ENCODE assay signal across 1 cellular context in the genomic region with DNA sequence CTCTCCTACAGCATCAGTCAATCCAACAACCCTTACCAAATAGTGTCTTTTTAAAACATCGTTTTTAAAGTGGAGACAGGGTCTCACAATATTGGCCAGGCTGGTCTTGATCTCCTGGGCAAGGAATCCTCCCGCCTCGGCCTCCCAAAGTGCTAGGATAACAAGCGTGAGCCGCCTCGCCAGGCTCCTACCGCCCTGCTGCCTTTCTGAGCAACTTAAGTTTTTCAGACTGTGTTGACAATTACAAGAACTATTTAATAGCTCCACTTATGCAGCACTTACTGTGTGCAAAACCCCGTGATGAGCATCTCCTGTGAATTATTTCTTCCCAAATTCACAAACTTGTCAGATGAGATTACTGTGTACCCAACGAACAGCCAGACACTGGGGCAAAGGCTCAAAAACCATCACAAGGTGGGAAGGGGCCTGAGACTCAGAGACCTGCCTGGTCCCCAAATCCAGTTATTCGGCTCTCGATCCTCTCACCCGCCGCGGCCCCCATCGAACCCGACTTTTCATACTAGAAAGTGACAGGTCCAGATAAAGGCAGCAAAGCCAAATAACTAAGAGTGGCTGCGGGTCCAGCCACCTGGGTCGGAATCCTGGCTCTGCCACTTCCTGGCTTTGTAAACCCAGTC.
A peak's percentile ranks its signal among the peaks of the same experiment; 100 is the strongest.
TF ChIP-seq lines count a peak whose summit lies in the region.

No MANE protein-coding gene starts in this region.

TF ChIP-seq in IMR-90, 13 proteins besides CTCF, POLR2A, EP300 and RAD21:
- TF ChIP-seq MAFK (IDR thresholded peaks at IDR 0.05; ENCODE audit: low read depth, low read length) (no peak), BHLHE40 (IDR thresholded peaks at IDR 0.05; ENCODE audit: low read depth, low read length) (no peak), RFX5 (IDR thresholded peaks at IDR 0.05; ENCODE audit: low read depth, low read length) (no peak), CEBPB (IDR thresholded peaks at IDR 0.05; ENCODE audit: low read depth, low read length) (no peak), RCOR1 (IDR thresholded peaks at IDR 0.05; ENCODE audit: insufficient replicate concordance, low read length) (no peak), NFE2L2 (IDR thresholded peaks at IDR 0.05; ENCODE audit: low read depth, low read length) (no peak), MAZ (IDR thresholded peaks at IDR 0.05; ENCODE audit: borderline replicate concordance, low read depth, low read length) (no peak), CHD1 (IDR thresholded peaks at IDR 0.05; ENCODE audit: low read depth, low read length) (0 out of 2 replicates have a peak, but pooled peaks have one; percentile 38), MXI1 (IDR thresholded peaks at IDR 0.05; ENCODE audit: borderline replicate concordance, low read depth, low read length) (0 out of 2 replicates have a peak, but pooled peaks have one; percentile 27), FOS (IDR thresholded peaks at IDR 0.05; ENCODE audit: low read depth, low read length) (no peak), SMC3 (IDR thresholded peaks at IDR 0.05; ENCODE audit: low read depth, low read length) (no peak)
- TF ChIP-seq, protein P1, sequence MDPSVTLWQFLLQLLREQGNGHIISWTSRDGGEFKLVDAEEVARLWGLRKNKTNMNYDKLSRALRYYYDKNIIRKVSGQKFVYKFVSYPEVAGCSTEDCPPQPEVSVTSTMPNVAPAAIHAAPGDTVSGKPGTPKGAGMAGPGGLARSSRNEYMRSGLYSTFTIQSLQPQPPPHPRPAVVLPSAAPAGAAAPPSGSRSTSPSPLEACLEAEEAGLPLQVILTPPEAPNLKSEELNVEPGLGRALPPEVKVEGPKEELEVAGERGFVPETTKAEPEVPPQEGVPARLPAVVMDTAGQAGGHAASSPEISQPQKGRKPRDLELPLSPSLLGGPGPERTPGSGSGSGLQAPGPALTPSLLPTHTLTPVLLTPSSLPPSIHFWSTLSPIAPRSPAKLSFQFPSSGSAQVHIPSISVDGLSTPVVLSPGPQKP (IDR thresholded peaks at IDR 0.05; ENCODE audit: borderline replicate concordance, low read depth, low read length) = no peak
- TF ChIP-seq, protein P2, sequence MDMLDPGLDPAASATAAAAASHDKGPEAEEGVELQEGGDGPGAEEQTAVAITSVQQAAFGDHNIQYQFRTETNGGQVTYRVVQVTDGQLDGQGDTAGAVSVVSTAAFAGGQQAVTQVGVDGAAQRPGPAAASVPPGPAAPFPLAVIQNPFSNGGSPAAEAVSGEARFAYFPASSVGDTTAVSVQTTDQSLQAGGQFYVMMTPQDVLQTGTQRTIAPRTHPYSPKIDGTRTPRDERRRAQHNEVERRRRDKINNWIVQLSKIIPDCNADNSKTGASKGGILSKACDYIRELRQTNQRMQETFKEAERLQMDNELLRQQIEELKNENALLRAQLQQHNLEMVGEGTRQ (IDR thresholded peaks at IDR 0.05; ENCODE audit: low read depth, low read length) = no peak
TF ChIP-seq in IMR-90: peak in this region for 2.
